33 cellular contexts compared by ENCODE assay signal in genomic region chr5:110082194-110082593, GRCh38.
"Had no signal": no experiment of that assay in that cellular context is flagged by ENCODE, and none has a peak within 500 bp of the region (broad histone marks: within the 10 kb centered on the region; RNA-seq: fewer than 3 reads in every experiment).

No MANE protein-coding gene starts in this region.

- H3K4me3 ChIP-seq: MG63 had no signal

- H3K9me3 ChIP-seq: MG63 had no signal

- DNase-seq: Kasumi-1, MG63, MM.1S, MV-4-11, NCI-H1048, NCI-H1092, NCI-H1092 treated with DMSO at 0.1 percent for 48 hours, NCI-H1105, NCI-H1105 treated with DMSO at 0.1 percent for 48 hours, NCI-H1417, NCI-H1417 treated with DMSO at 0.1 percent for 48 hours, NCI-H1436, NCI-H1436 treated with DMSO at 0.1 percent for 48 hours, NCI-H146, NCI-H1694, NCI-H1694 treated with DMSO at 0.1 percent for 48 hours, NCI-H187, NCI-H187 treated with DMSO at 0.1 percent for 48 hours, NCI-H1930, NCI-H2029, NCI-H2029 treated with DMSO at 0.1 percent for 48 hours, NCI-H2081, NCI-H2081 treated with DMSO at 0.1 percent for 48 hours, NCI-H2107, NCI-H2171, NCI-H2171 treated with DMSO at 0.1 percent for 48 hours, NCI-H2227 treated with DMSO at 0.1 percent for 48 hours, NCI-H226, NCI-H345, NCI-H446, NCI-H446 treated with DMSO at 0.1 percent for 48 hours, NCI-H510A, NCI-H510A treated with DMSO at 0.1 percent for 48 hours had no signal

- H3K36me3 ChIP-seq: MG63 had no signal
